ENCODE assay signal across 27 cellular contexts in genomic region chr3:16317561-16317945, GRCh38. TPM values are rescaled to one million over a fixed set of nuclear protein-coding genes. Genes with fewer than 3 reads are reported as not detected.
DNase-seq lines count a peak whose midpoint lies in the region; ATAC-seq, FAIRE-seq and TF ChIP-seq lines count a peak whose summit lies in the region.
"Had no signal": no experiment of that assay in that cellular context is flagged by ENCODE, and none has a peak within 500 bp of the region (broad histone marks: within the 10 kb centered on the region; RNA-seq: fewer than 3 reads in every experiment).

No MANE protein-coding gene starts in this region.

- in situ Hi-C loops in IMR-90 (cut with MboI; ENCODE audit: low sequenced_read_pairs): no loop called here
- in situ Hi-C loops in K562 (cut with MboI): no loop called here

- peak overlapping the region; percentile 38 for H3K14ac ChIP-seq in IMR-90 (replicated peaks; ENCODE audit: low read depth, low read length)

- peaks cover 48% of the 10 kb centered on the region for H3K36me3 ChIP-seq in IMR-90 (ENCODE audit: control insufficient read depth, insufficient read depth, low read length)
- peaks cover 78% of the 10 kb centered on the region for H3K36me3 ChIP-seq in K562 (ENCODE audit: control insufficient read depth, insufficient read depth, low read length)

- H3K4me1 Mint-ChIP-seq in activated CD8-positive, alpha-beta memory T cell treated with anti-CD3 and anti-CD28 coated beads, Interleukin-2, amount 10 ng/mL, durations not matched to agents 7 days and 5 days: peaks cover 75% of the 10 kb centered on the region
- peaks cover 64% of the 10 kb centered on the region for H3K4me1 Mint-ChIP-seq in stimulated activated effector memory CD8-positive, alpha-beta T cell treated with anti-CD3 and anti-CD28 coated beads, Interleukin-12 subunit alpha, Interleukin-12 subunit beta, amount 100 ng/mL, for 72 hours

- ATAC-seq in activated CD8-positive, alpha-beta memory T cell treated with anti-CD3 and anti-CD28 coated beads, Interleukin-2, amount 10 ng/mL, durations not matched to agents 7 days and 5 days: no peak
- ATAC-seq in IMR-90 (ENCODE audit: low read depth) (no peak), K562 (no peak), SK-N-SH treated with all-trans-retinoic acid at 6 μM for 48 hours (no peak), GM21423 (IDR thresholded peaks at IDR 0.05; ENCODE audit: unreplicated experiment) (no peak)
- no peak for ATAC-seq in stimulated activated effector memory CD8-positive, alpha-beta T cell treated with anti-CD3 and anti-CD28 coated beads, Interleukin-12 subunit alpha, Interleukin-12 subunit beta, amount 100 ng/mL, for 72 hours

- no peak overlapping the region for H3K9ac ChIP-seq in IMR-90 (ENCODE audit: low read depth, low read length)
- H3K9ac ChIP-seq in K562 (ENCODE audit: insufficient read depth in 1 of 2, low read depth in 2 of 2, low read length in 2 of 2): no peak overlapping the region

- H3K27me3 ChIP-seq in IMR-90 (ENCODE audit: control insufficient read depth, insufficient read depth, low read length): no peaks in the 10 kb centered on the region
- H3K27me3 ChIP-seq in K562 (ENCODE audit: control insufficient read depth in 2 of 2, insufficient read depth in 2 of 2, low read length in 2 of 2): no peaks in the 10 kb centered on the region
- H3K27me3 ChIP-seq: hepatocyte, MG63, spleen had no signal

- H3K4me1 ChIP-seq in IMR-90 (ENCODE audit: control insufficient read depth, insufficient read depth, low read length) (peaks cover 21% of the 10 kb centered on the region), K562 (replicated peaks in 1 of 2; ENCODE audit: control insufficient read depth in 2 of 2, insufficient read depth in 2 of 2, low read length in 2 of 2) (peaks cover 0 to 12% of the 10 kb centered on the region in 2 experiments; a peak in 2 of 5 replicates)

- H2BK120ac ChIP-seq in IMR-90 (ENCODE audit: low read depth, low read length): peak overlapping the region; percentile 70

- H3K56ac ChIP-seq in IMR-90 (ENCODE audit: extremely low read depth, insufficient read depth, low read length): no peak overlapping the region

- DNase-seq in activated CD8-positive, alpha-beta memory T cell treated with anti-CD3 and anti-CD28 coated beads, Interleukin-2, amount 10 ng/mL, durations not matched to agents 7 days and 5 days: peak; percentile 40
- DNase-seq in activated CD8-positive, alpha-beta memory T cell treated with anti-CD3 and anti-CD28 coated beads for 24 hours: no peak
- no peak for DNase-seq in IMR-90
- no peak for DNase-seq in K562 (ENCODE audit: extremely low read depth in 1 of 4, low spot score in 3 of 4)
- peak in 1 of 2 donors; percentile 46 for DNase-seq in stimulated activated effector memory CD8-positive, alpha-beta T cell treated with anti-CD3 and anti-CD28 coated beads, Interleukin-12 subunit alpha, Interleukin-12 subunit beta, amount 100 ng/mL, for 72 hours (ENCODE audit: low spot score in 2 of 2)
- DNase-seq in superior temporal gyrus (ENCODE audit: extremely low spot score): no peak
- DNase-seq: ACHN; activated CD4-positive, alpha-beta T cell treated with anti-CD3 and anti-CD28 coated beads for 48 hours; amniotic stem cell; DMS79; MG63; NCI-H1436 treated with DMSO at 0.1 percent for 48 hours; NCI-H2171; NCI-H524 treated with DMSO at 0.1 percent for 48 hours; nucleus accumbens; retina; spleen; stimulated activated CD4-positive, alpha-beta T cell treated with anti-CD3 and anti-CD28 coated beads, Interleukin-4, amount 100 ng/mL, for 4 hours had no signal

- H4K20me1 ChIP-seq in IMR-90 (ENCODE audit: insufficient read depth, low read length) (no peaks in the 10 kb centered on the region), K562 (replicated peaks; ENCODE audit: control insufficient read depth, insufficient read depth, low read length) (no peaks in the 10 kb centered on the region)

- H3K18ac ChIP-seq in IMR-90 (ENCODE audit: low read depth, low read length): peak overlapping the region; percentile 17; the same call in 1 of the 2 replicates

- H4K91ac ChIP-seq in IMR-90 (ENCODE audit: insufficient read depth, low read depth, low read length): peak overlapping the region; percentile 60

- no peaks in the 10 kb centered on the region for H3K27me3 Mint-ChIP-seq in activated CD8-positive, alpha-beta memory T cell treated with anti-CD3 and anti-CD28 coated beads, Interleukin-2, amount 10 ng/mL, durations not matched to agents 7 days and 5 days
- H3K27me3 Mint-ChIP-seq: dendritic cell treated with granulocyte-macrophage colony-stimulating factor and Interleukin-4, amounts not matched to agents 40 ng/mL and 50 ng/mL, for 4 days had no signal

- BruUV-seq in IMR-90 (replicated peaks; lab: Mats Ljungman, UMichigan) (no TSS peak), K562 (replicated peaks; lab: Mats Ljungman, UMichigan) (no TSS peak)

- H3K9me3 Mint-ChIP-seq in activated CD8-positive, alpha-beta memory T cell treated with anti-CD3 and anti-CD28 coated beads, Interleukin-2, amount 10 ng/mL, durations not matched to agents 7 days and 5 days (ENCODE audit: low read depth): no peaks in the 10 kb centered on the region
- no peaks in the 10 kb centered on the region for H3K9me3 Mint-ChIP-seq in stimulated activated effector memory CD8-positive, alpha-beta T cell treated with anti-CD3 and anti-CD28 coated beads, Interleukin-12 subunit alpha, Interleukin-12 subunit beta, amount 100 ng/mL, for 72 hours
- H3K9me3 Mint-ChIP-seq: CD14-positive monocyte; dendritic cell treated with granulocyte-macrophage colony-stimulating factor and Interleukin-4, amounts not matched to agents 40 ng/mL and 50 ng/mL, for 4 days had no signal

- peak overlapping the region; percentile 44 to 68; a peak in 1 of 4 replicates for H4K8ac ChIP-seq in IMR-90 (ENCODE audit: low read depth in 2 of 2, low read length in 2 of 2)

- H2BK5ac ChIP-seq in IMR-90 (ENCODE audit: low read depth, low read length, poor library complexity, severe bottlenecking): peak overlapping the region; percentile 10

- H2AK9ac ChIP-seq in IMR-90 (replicated peaks; ENCODE audit: low read depth, low read length, poor library complexity): no peak overlapping the region

- no peak overlapping the region for H3K23ac ChIP-seq in IMR-90 (ENCODE audit: low read depth, low read length)

- 0 out of 3 replicates have a peak overlapping the region, but pooled peaks have one; percentile 49 for H2BK15ac ChIP-seq in IMR-90 (ENCODE audit: low read depth, low read length)

- H3K27ac ChIP-seq in IMR-90 (ENCODE audit: insufficient read depth, low read length) (peak overlapping the region; percentile 91), K562 (ENCODE audit: extremely low read depth, low read depth, low read length) (no peak overlapping the region)
- H3K27ac ChIP-seq: hepatocyte, HL-60, thoracic aorta had no signal

- H2AFZ ChIP-seq in IMR-90 (replicated peaks; ENCODE audit: low read length, poor library complexity) (no peak overlapping the region), K562 (ENCODE audit: low read depth, low read length) (no peak overlapping the region)
- H2AFZ ChIP-seq: hepatocyte had no signal

- TF ChIP-seq EP300 in K562 (IDR thresholded peaks at IDR 0.05; ENCODE audit: low read length): no peak

- H4K5ac ChIP-seq in IMR-90 (ENCODE audit: low read depth, low read length): peak overlapping the region; percentile 60

- no peaks in the 10 kb centered on the region for H3K9me3 ChIP-seq in IMR-90 (ENCODE audit: control insufficient read depth, insufficient read depth, low read length)
- no peaks in the 10 kb centered on the region for H3K9me3 ChIP-seq in K562 (replicated peaks; ENCODE audit: control insufficient read depth, insufficient read depth, low read depth, low read length)
- H3K9me3 ChIP-seq: MG63, spleen, thoracic aorta had no signal

- peaks cover 8 to 48% of the 10 kb centered on the region in 2 experiments for H3K79me1 ChIP-seq in IMR-90 (ENCODE audit: low read depth in 1 of 2, low read length in 2 of 2)

- no peak for FAIRE-seq in K562 (lab: Jason Lieb, UNC)
- FAIRE-seq: GM19239, H1 had no signal

- CTCF ChIA-PET in activated CD8-positive, alpha-beta memory T cell treated with anti-CD3 and anti-CD28 coated beads, Interleukin-2, amount 10 ng/mL, durations not matched to agents 7 days and 5 days (lab: Charles Lee): interaction anchor here (1.7 to 12.3 kb wide), 6 partner anchors 9 to 50 kb away, joined by 5 to 134 read pairs (median 14); partner anchors contain the start of genes DPH3 and OXNAD1
- CTCF ChIA-PET in IMR-90 (lab: Yijun Ruan, JAX): interaction anchor here (0.5 kb wide), 1 partner anchor 42 kb away, joined by 4 read pairs; no protein-coding TSS in a partner anchor
- CTCF ChIA-PET in K562 (lab: Yijun Ruan, JAX; ENCODE audit: low intra/inter-chr PET ratio): interaction anchor here (3.0 kb wide), 1 partner anchor 27 kb away, joined by 24 read pairs; no protein-coding TSS in a partner anchor

- peak overlapping the region; percentile 61 for H2AK5ac ChIP-seq in IMR-90 (ENCODE audit: low read depth, low read length)

- WGBS in IMR-90 (ENCODE audit: extremely low coverage in 2 of 2, insufficient read length in 1 of 2), 2 experiments: 100% methylated on average over 4 of the region's 6 CpGs; no CpG with 5 or more reads in 1 of the 2 experiments
- 80% methylated on average over 6 of the region's 6 CpGs for WGBS in K562 (ENCODE audit: insufficient coverage, low coverage, missing lambda C conversion rate)

- H3K27ac Mint-ChIP-seq in activated CD8-positive, alpha-beta memory T cell treated with anti-CD3 and anti-CD28 coated beads, Interleukin-2, amount 10 ng/mL, durations not matched to agents 7 days and 5 days: peak overlapping the region; percentile 74
- peak overlapping the region; percentile 41 for H3K27ac Mint-ChIP-seq in stimulated activated effector memory CD8-positive, alpha-beta T cell treated with anti-CD3 and anti-CD28 coated beads, Interleukin-12 subunit alpha, Interleukin-12 subunit beta, amount 100 ng/mL, for 72 hours
- H3K27ac Mint-ChIP-seq: dendritic cell treated with granulocyte-macrophage colony-stimulating factor and Interleukin-4, amounts not matched to agents 40 ng/mL and 50 ng/mL, for 4 days had no signal

- peaks cover 79% of the 10 kb centered on the region for H3K36me3 Mint-ChIP-seq in activated CD8-positive, alpha-beta memory T cell treated with anti-CD3 and anti-CD28 coated beads, Interleukin-2, amount 10 ng/mL, durations not matched to agents 7 days and 5 days
- H3K36me3 Mint-ChIP-seq in stimulated activated effector memory CD8-positive, alpha-beta T cell treated with anti-CD3 and anti-CD28 coated beads, Interleukin-12 subunit alpha, Interleukin-12 subunit beta, amount 100 ng/mL, for 72 hours: peaks cover 92% of the 10 kb centered on the region

- H3K4me3 ChIP-seq in IMR-90 (ENCODE audit: insufficient read depth, low read depth, low read length) (no peak overlapping the region), K562 (no peak overlapping the region)
- H3K4me3 ChIP-seq: hepatocyte, MG63, spleen, thoracic aorta had no signal

- H3K4ac ChIP-seq in IMR-90 (ENCODE audit: low read depth, low read length): peak overlapping the region; percentile 82

- POLR2A ChIA-PET in IMR-90 (lab: Charles Lee; ENCODE audit: unreplicated experiment): no interaction called here
- POLR2A ChIA-PET in K562 (lab: Yijun Ruan, JAX): interaction anchor here (0.9 kb wide), 1 partner anchor 40 kb away, joined by 3 read pairs; no protein-coding TSS in a partner anchor

- no peak for TF ChIP-seq CTCF in IMR-90 (conservative IDR thresholded peaks at IDR 0.05; ENCODE audit: low read depth, low read length)
- TF ChIP-seq CTCF in K562 (IDR thresholded peaks at IDR 0.05 in 2 of 3, conservative IDR thresholded peaks at IDR 0.05 in 1 of 3; ENCODE audit: insufficient read depth in 2 of 3, low read depth in 1 of 3, low read length in 3 of 3): no peak

- TF ChIP-seq POLR2A in IMR-90 (IDR thresholded peaks at IDR 0.05; ENCODE audit: low read depth, low read length): no peak
- TF ChIP-seq POLR2A in K562 (conservative IDR thresholded peaks at IDR 0.05): no peak

- TF ChIP-seq RAD21 in IMR-90 (IDR thresholded peaks at IDR 0.05; ENCODE audit: low read length) (no peak), K562 (CRISPR knock-in tag; conservative IDR thresholded peaks at IDR 0.05 in 1 of 2, IDR thresholded peaks at IDR 0.05 in 1 of 2) (no peak)

- intact Hi-C loops in IMR-90 (cut with micrococcal nuclease) (loop anchor here (5.0 kb wide), 1 partner anchor 75 kb away; no protein-coding TSS in a partner anchor), K562 (cut with micrococcal nuclease) (no loop called here)

- no peak overlapping the region for H3K4me3 Mint-ChIP-seq in activated CD8-positive, alpha-beta memory T cell treated with anti-CD3 and anti-CD28 coated beads, Interleukin-2, amount 10 ng/mL, durations not matched to agents 7 days and 5 days
- H3K4me3 Mint-ChIP-seq in stimulated activated effector memory CD8-positive, alpha-beta T cell treated with anti-CD3 and anti-CD28 coated beads, Interleukin-12 subunit alpha, Interleukin-12 subunit beta, amount 100 ng/mL, for 72 hours: no peak overlapping the region
- H3K4me3 Mint-ChIP-seq: CD14-positive monocyte; dendritic cell treated with granulocyte-macrophage colony-stimulating factor and Interleukin-4, amounts not matched to agents 40 ng/mL and 50 ng/mL, for 4 days had no signal

- H3K9me1 ChIP-seq in IMR-90 (ENCODE audit: insufficient read depth, low read length) (peaks cover 22% of the 10 kb centered on the region), K562 (ENCODE audit: control insufficient read depth, insufficient read depth, low read length) (peaks cover 3% of the 10 kb centered on the region)

- dilution Hi-C loops in IMR-90 (cut with HindIII; ENCODE audit: low sequenced_read_pairs, unreplicated experiment): no loop called here

- H2BK20ac ChIP-seq in IMR-90 (ENCODE audit: low read depth, low read length): peak overlapping the region; percentile 57

- no peaks in the 10 kb centered on the region for H3K79me2 ChIP-seq in K562 (ENCODE audit: control insufficient read depth, insufficient read depth, low read length)
- H3K79me2 ChIP-seq: hepatocyte had no signal

- H3K4me2 ChIP-seq in IMR-90 (ENCODE audit: low read depth, low read length) (no peak overlapping the region), K562 (ENCODE audit: insufficient read depth, low read length) (no peak overlapping the region)

RNA-seq across cellular contexts. Expression of gene OXNAD1, which starts 52.5 kb away (rescaled TPM):
- total RNA-seq in activated CD8-positive, alpha-beta memory T cell treated with anti-CD3 and anti-CD28 coated beads, Interleukin-2, amount 10 ng/mL, durations not matched to agents 7 days and 5 days: 10 to 100 TPM; 44.9 to 47.4 TPM
- total RNA-seq in IMR-90 (2012; rRNA removed): 11.1 and 11.3 TPM in 2 replicates
- 5.0 and 6.2 TPM in 2 replicates for polyA plus RNA-seq in IMR-90 (2012; rRNA removed)
- polyA plus RNA-seq in IMR-90 (2012; cell fraction: cytosol; rRNA removed): 2.7 and 3.5 TPM in 2 replicates
- polyA plus RNA-seq in IMR-90 (2012; cell fraction: nucleus; rRNA removed; ENCODE audit: low replicate concordance): 2.0 and 4.6 TPM in 2 replicates
- total RNA-seq in K562 (2011; cell fraction: chromatin; rRNA removed; ENCODE audit: low replicate concordance): 95.1 and 114 TPM in 2 replicates
- total RNA-seq in K562 (2011; cell fraction: nucleolus; rRNA removed): 55.7 and 63.8 TPM in 2 replicates
- total RNA-seq in K562 (2011; cell fraction: nucleoplasm; rRNA removed): 70.1 and 91.8 TPM in 2 replicates
- 41.2 and 41.6 TPM in 2 replicates for total RNA-seq in K562 (2014; rRNA removed)
- 43.6 and 49.4 TPM in 2 replicates for total RNA-seq in K562 (2014; rRNA removed; fragmentation: Illumina TruSeq; extraction: Trizol)
- 37.7 and 41.1 TPM in 2 replicates for total RNA-seq in K562 (2015; rRNA removed; fragmentation: Illumina TruSeq; extraction: Trizol)
- 38.9 and 40.9 TPM in 2 replicates for total RNA-seq in K562 (2021)
- 35.5 and 44.4 TPM in 2 replicates for polyA plus RNA-seq in K562 (2011; rRNA removed)
- polyA plus RNA-seq in K562 (2011; cell fraction: cytosol; rRNA removed): 19.0 and 27.9 TPM in 2 replicates
- polyA plus RNA-seq in K562 (2011; cell fraction: nucleus; rRNA removed): 38.4 and 44.0 TPM in 2 replicates
- polyA plus RNA-seq in K562 (2012): 25.3 and 33.7 TPM in 2 replicates
- 42.9 and 44.1 TPM in 2 replicates for polyA plus RNA-seq in K562 (2014; fragmentation: Illumina TruSeq; extraction: Trizol)
- 10 to 100 TPM; 12.8 to 14.5 TPM for polyA plus RNA-seq in K562 (2014; fragmentation: Nextera tagmentation; extraction: Ambion mirVana)
- polyA plus RNA-seq in K562 (2014; rRNA removed): 33.0 and 38.2 TPM in 2 replicates
- 63.7 and 64.9 TPM in 2 replicates for polyA minus RNA-seq in K562 (2011; rRNA and poly(A)+ RNA removed)
- 19.3 and 23.3 TPM in 2 replicates for polyA minus RNA-seq in K562 (2011; cell fraction: cytosol; rRNA and poly(A)+ RNA removed)
- polyA minus RNA-seq in K562 (2011; cell fraction: nucleus; rRNA and poly(A)+ RNA removed): 54.3 and 94.4 TPM in 2 replicates

RNA-seq across cellular contexts. Expression of gene DPH3, which starts 52.8 kb away (rescaled TPM):
- total RNA-seq in activated CD8-positive, alpha-beta memory T cell treated with anti-CD3 and anti-CD28 coated beads, Interleukin-2, amount 10 ng/mL, durations not matched to agents 7 days and 5 days: 10 to 100 TPM; 13.9 to 23.8 TPM
- total RNA-seq in IMR-90 (2012; rRNA removed) (32.1 and 34.4 TPM in 2 replicates), K562 (2014; rRNA removed) (15.9 and 16.0 TPM in 2 replicates), K562 (2014; rRNA removed; fragmentation: Illumina TruSeq; extraction: Trizol) (32.8 and 34.2 TPM in 2 replicates), K562 (2015; rRNA removed; fragmentation: Illumina TruSeq; extraction: Trizol) (26.9 and 30.3 TPM in 2 replicates), K562 (2021) (44.0 and 46.0 TPM in 2 replicates)
- polyA plus RNA-seq in IMR-90 (2012; rRNA removed) (11.4 and 12.9 TPM in 2 replicates), K562 (2011; rRNA removed) (48.3 and 62.7 TPM in 2 replicates), K562 (2014; fragmentation: Illumina TruSeq; extraction: Trizol) (36.6 and 38.7 TPM in 2 replicates), K562 (2014; fragmentation: Nextera tagmentation; extraction: Ambion mirVana) (100 to 1,000 TPM; 131 TPM), K562 (2014; rRNA removed) (27.2 and 28.3 TPM in 2 replicates)
- polyA plus RNA-seq in IMR-90 (2012; cell fraction: cytosol; rRNA removed): 3.8 and 5.9 TPM in 2 replicates
- 0.71 and 4.2 TPM in 2 replicates for polyA plus RNA-seq in IMR-90 (2012; cell fraction: nucleus; rRNA removed; ENCODE audit: low replicate concordance)
- 3.7 and 8.1 TPM in 2 replicates for total RNA-seq in K562 (2011; cell fraction: chromatin; rRNA removed; ENCODE audit: low replicate concordance)
- 3.0 and 3.2 TPM in 2 replicates for total RNA-seq in K562 (2011; cell fraction: nucleolus; rRNA removed)
- total RNA-seq in K562 (2011; cell fraction: nucleoplasm; rRNA removed): 6.1 and 11.6 TPM in 2 replicates
- 8.6 and 12.8 TPM in 2 replicates for polyA plus RNA-seq in K562 (2011; cell fraction: cytosol; rRNA removed)
- polyA plus RNA-seq in K562 (2011; cell fraction: nucleus; rRNA removed): 5.3 and 11.8 TPM in 2 replicates
- polyA plus RNA-seq in K562 (2012): 26.1 and 35.0 TPM in 2 replicates
- 24.8 and 26.0 TPM in 2 replicates for polyA minus RNA-seq in K562 (2011; rRNA and poly(A)+ RNA removed)
- polyA minus RNA-seq in K562 (2011; cell fraction: cytosol; rRNA and poly(A)+ RNA removed): 11.1 and 12.0 TPM in 2 replicates
- 5.1 and 9.1 TPM in 2 replicates for polyA minus RNA-seq in K562 (2011; cell fraction: nucleus; rRNA and poly(A)+ RNA removed)
